Comparison of ENCODE assay signal across 1 cellular context in genomic region chr7:156896388-156897022, GRCh38.
A peak's percentile ranks its signal among the peaks of the same experiment; 100 is the strongest.
TF ChIP-seq lines count a peak whose summit lies in the region.

No MANE protein-coding gene starts in this region.

TF ChIP-seq in GM12878, 131 proteins besides CTCF, POLR2A, EP300 and RAD21 (continued from another document and continues in another):
- TF ChIP-seq EZH2 (IDR thresholded peaks at IDR 0.05; ENCODE audit: borderline replicate concordance, control insufficient read depth, low read depth, low read length) (no peak), STAT3 (IDR thresholded peaks at IDR 0.05; ENCODE audit: low read depth, low read length) (no peak), BCL3 (IDR thresholded peaks at IDR 0.05; ENCODE audit: borderline replicate concordance, insufficient read depth, low read depth, low read length, poor library complexity, severe bottlenecking) (no peak), SKIL (IDR thresholded peaks at IDR 0.05; ENCODE audit: low read depth, poor library complexity, severe bottlenecking) (peak; percentile 40), NR2C1 (IDR thresholded peaks at IDR 0.05) (no peak), CREM (IDR thresholded peaks at IDR 0.05; ENCODE audit: low read depth) (peak; percentile 16; the same call in 1 of the 2 replicates), SUZ12 (IDR thresholded peaks at IDR 0.05; ENCODE audit: unreplicated experiment) (no peak), ZNF274 (IDR thresholded peaks at IDR 0.05; ENCODE audit: insufficient read depth, insufficient read length) (no peak), KLF5 (IDR thresholded peaks at IDR 0.05; ENCODE audit: partially characterized antibody) (no peak), PKNOX1 (IDR thresholded peaks at IDR 0.05) (no peak), SIX5 (IDR thresholded peaks at IDR 0.05; ENCODE audit: low read depth, low read length, severe bottlenecking) (no peak), MAX (IDR thresholded peaks at IDR 0.05; ENCODE audit: low read depth, low read length) (no peak), IKZF2 (IDR thresholded peaks at IDR 0.05) (peak; percentile 70 to 77), ASH2L (IDR thresholded peaks at IDR 0.05; ENCODE audit: borderline replicate concordance, low read depth) (no peak), CBX5 (IDR thresholded peaks at IDR 0.05; ENCODE audit: low read depth) (0 out of 2 replicates have a peak, but pooled peaks have one; percentile 3), ZNF384 (IDR thresholded peaks at IDR 0.05; ENCODE audit: borderline replicate concordance, low read depth, low read length) (no peak), BMI1 (IDR thresholded peaks at IDR 0.05; ENCODE audit: borderline replicate concordance) (no peak), POU2F2 (IDR thresholded peaks at IDR 0.05; ENCODE audit: borderline replicate concordance, low read depth, low read length) (no peak), RUNX3 (IDR thresholded peaks at IDR 0.05; ENCODE audit: low read length) (peak; percentile 95), ATF2 (IDR thresholded peaks at IDR 0.05; ENCODE audit: low read length) (0 out of 2 replicates have a peak, but pooled peaks have one; percentile 12), ETV6 (conservative IDR thresholded peaks at IDR 0.05 in 1 of 2, IDR thresholded peaks at IDR 0.05 in 1 of 2; ENCODE audit: borderline replicate concordance in 1 of 2, low read depth in 1 of 2) (no peak), SPI1 (IDR thresholded peaks at IDR 0.05; ENCODE audit: borderline replicate concordance, insufficient read depth, low read depth, low read length) (peak; percentile 39), CBFB (IDR thresholded peaks at IDR 0.05; ENCODE audit: low read depth) (peak; percentile 62; the same call in 1 of the 2 replicates), PRDM15 (CRISPR knock-in tag; IDR thresholded peaks at IDR 0.05) (no peak), ZBTB4 (CRISPR knock-in tag; IDR thresholded peaks at IDR 0.05) (no peak), USF2 (IDR thresholded peaks at IDR 0.05; ENCODE audit: borderline replicate concordance, low read depth, low read length) (no peak), RB1 (IDR thresholded peaks at IDR 0.05; ENCODE audit: borderline replicate concordance) (no peak), POLR2AphosphoS5 (IDR thresholded peaks at IDR 0.05; ENCODE audit: low read length) (no peak), JUNB (IDR thresholded peaks at IDR 0.05) (no peak; the same call in 1 of the 2 replicates), KAT2A (conservative IDR thresholded peaks at IDR 0.05; ENCODE audit: control insufficient read depth, low read depth, low read length) (no peak), RELB (IDR thresholded peaks at IDR 0.05; ENCODE audit: low read depth) (peak; percentile 25; the same call in 1 of the 2 replicates), PAX8 (IDR thresholded peaks at IDR 0.05) (no peak), ZNF622 (IDR thresholded peaks at IDR 0.05) (no peak), RCOR1 (conservative IDR thresholded peaks at IDR 0.05; ENCODE audit: low read depth, low read length) (no peak), FOXK2 (IDR thresholded peaks at IDR 0.05) (no peak), NFXL1 (IDR thresholded peaks at IDR 0.05; ENCODE audit: borderline replicate concordance) (no peak), ATF3 (IDR thresholded peaks at IDR 0.05; ENCODE audit: borderline replicate concordance, extremely low read depth, low read depth, low read length) (no peak), CEBPZ (IDR thresholded peaks at IDR 0.05; ENCODE audit: low read depth, low read length) (no peak), TAF1 (IDR thresholded peaks at IDR 0.05; ENCODE audit: borderline replicate concordance, low read depth, low read length) (no peak), CHD2 (IDR thresholded peaks at IDR 0.05; ENCODE audit: borderline replicate concordance, low read depth, low read length) (no peak), SIN3A (IDR thresholded peaks at IDR 0.05; ENCODE audit: low read depth, low read length) (no peak), CREB1 (IDR thresholded peaks at IDR 0.05; ENCODE audit: low read depth) (no peak)
